In the genomic region with DNA sequence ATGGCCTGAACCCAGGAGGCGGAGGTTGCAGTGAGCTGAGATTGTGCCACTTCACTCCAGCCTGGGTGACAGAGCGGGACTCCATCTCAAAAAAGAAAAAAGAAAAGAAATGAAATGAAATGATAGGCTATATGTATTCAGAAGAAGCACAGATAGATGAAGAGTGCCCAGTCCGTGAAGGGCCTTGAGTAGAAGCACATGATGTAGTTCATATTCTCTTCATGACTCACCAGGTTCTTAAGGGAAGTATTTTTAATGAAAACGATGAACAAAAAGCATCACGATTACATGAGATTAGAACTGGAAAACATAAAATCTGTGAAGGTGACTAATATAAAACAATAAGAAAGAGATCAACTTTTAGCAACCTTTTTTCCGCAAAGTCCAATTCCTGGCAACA, we compare ENCODE assay signal across 15 cellular contexts.
"Had no signal": no experiment of that assay in that cellular context is flagged by ENCODE, and none has a peak within 500 bp of the region (broad histone marks: within the 10 kb centered on the region; RNA-seq: fewer than 3 reads in every experiment).

No MANE protein-coding gene starts in this region.

- H3K27ac Mint-ChIP-seq: activated CD4-positive, alpha-beta memory T cell treated with anti-CD3 and anti-CD28 coated beads for 36 hours; activated naive CD8-positive, alpha-beta T cell treated with anti-CD3 and anti-CD28 coated beads for 36 hours; activated T-helper 1 cell treated with anti-CD3 and anti-CD28 coated beads, Interleukin-12 subunit alpha, Interleukin-12 subunit beta, Interleukin-2, Interleukin-4 antibody, amounts not matched to agents 30 ng/mL and 10 ng/mL and 1 ng/mL, durations not matched to agents 14 hours and 24 hours and 36 hours; nephron progenitor cell; stimulated activated naive B cell treated with anti-CD40 and anti-IgM and Interleukin-4, amounts not matched to agents 10 μg/mL and 1 μg/mL and 100 μg/mL, for 72 hours had no signal

- H3K4me1 Mint-ChIP-seq: activated naive CD8-positive, alpha-beta T cell treated with anti-CD3 and anti-CD28 coated beads for 36 hours; nephron progenitor cell; stimulated activated naive B cell treated with anti-CD40 and anti-IgM and Interleukin-4, amounts not matched to agents 10 μg/mL and 1 μg/mL and 100 μg/mL, for 72 hours had no signal

- H3K9me3 ChIP-seq: thoracic aorta, upper lobe of left lung had no signal

- H3K9me3 Mint-ChIP-seq: activated CD4-positive, alpha-beta memory T cell treated with anti-CD3 and anti-CD28 coated beads for 36 hours; activated naive CD8-positive, alpha-beta T cell treated with anti-CD3 and anti-CD28 coated beads for 36 hours; activated T-helper 1 cell treated with anti-CD3 and anti-CD28 coated beads, Interleukin-12 subunit alpha, Interleukin-12 subunit beta, Interleukin-2, Interleukin-4 antibody, amounts not matched to agents 30 ng/mL and 10 ng/mL and 1 ng/mL, durations not matched to agents 14 hours and 24 hours and 36 hours; nephron progenitor cell; stimulated activated naive B cell treated with anti-CD40 and anti-IgM and Interleukin-4, amounts not matched to agents 10 μg/mL and 1 μg/mL and 100 μg/mL, for 72 hours had no signal

- ATAC-seq: stimulated activated naive B cell treated with anti-CD40 and anti-IgM and Interleukin-4, amounts not matched to agents 10 μg/mL and 1 μg/mL and 100 μg/mL, for 72 hours had no signal

- H3K27me3 ChIP-seq: hepatocyte, upper lobe of left lung had no signal

- H3K79me2 ChIP-seq: hepatocyte had no signal

- H3K27ac ChIP-seq: hepatocyte, upper lobe of left lung had no signal

- H3K36me3 ChIP-seq: thoracic aorta, upper lobe of left lung had no signal

- H3K4me3 ChIP-seq: hepatocyte, thoracic aorta, upper lobe of left lung had no signal

- H2AFZ ChIP-seq: hepatocyte had no signal

- H3K4me2 ChIP-seq: hepatocyte had no signal

- H3K4me3 Mint-ChIP-seq: activated CD4-positive, alpha-beta memory T cell treated with anti-CD3 and anti-CD28 coated beads for 36 hours; activated naive CD8-positive, alpha-beta T cell treated with anti-CD3 and anti-CD28 coated beads for 36 hours; activated T-helper 1 cell treated with anti-CD3 and anti-CD28 coated beads, Interleukin-12 subunit alpha, Interleukin-12 subunit beta, Interleukin-2, Interleukin-4 antibody, amounts not matched to agents 30 ng/mL and 10 ng/mL and 1 ng/mL, durations not matched to agents 14 hours and 24 hours and 36 hours; nephron progenitor cell; stimulated activated naive B cell treated with anti-CD40 and anti-IgM and Interleukin-4, amounts not matched to agents 10 μg/mL and 1 μg/mL and 100 μg/mL, for 72 hours had no signal

- DNase-seq: activated CD4-positive, alpha-beta memory T cell treated with anti-CD3 and anti-CD28 coated beads for 36 hours; activated naive CD8-positive, alpha-beta T cell treated with anti-CD3 and anti-CD28 coated beads for 36 hours; activated T-cell treated with anti-CD3 and anti-CD28 coated beads for 4 hours; cortex of kidney; erythroblast; nephron progenitor cell; nucleus accumbens; stimulated activated naive B cell treated with anti-CD40 and anti-IgM and Interleukin-4, amounts not matched to agents 10 μg/mL and 1 μg/mL and 100 μg/mL, for 72 hours; T-helper 2 cell; upper lobe of left lung had no signal

- H3K36me3 Mint-ChIP-seq: activated CD4-positive, alpha-beta memory T cell treated with anti-CD3 and anti-CD28 coated beads for 36 hours; activated naive CD8-positive, alpha-beta T cell treated with anti-CD3 and anti-CD28 coated beads for 36 hours; stimulated activated naive B cell treated with anti-CD40 and anti-IgM and Interleukin-4, amounts not matched to agents 10 μg/mL and 1 μg/mL and 100 μg/mL, for 72 hours had no signal

- FAIRE-seq: endometrium, islet of Langerhans had no signal
